Comparison of ENCODE assay signal across 16 cellular contexts in genomic region chr1:203691454-203691853, GRCh38.
DNase-seq lines count a peak whose midpoint lies in the region; ATAC-seq and TF ChIP-seq lines count a peak whose summit lies in the region.
"Had no signal": no experiment of that assay in that cellular context is flagged by ENCODE, and none has a peak within 500 bp of the region (broad histone marks: within the 10 kb centered on the region; RNA-seq: fewer than 3 reads in every experiment).

No MANE protein-coding gene starts in this region.

- TF ChIP-seq POLR2A in gastrocnemius medialis (IDR thresholded peaks at IDR 0.05): no peak

- peaks cover 12% of the 10 kb centered on the region for H3K36me3 ChIP-seq in CD8-positive, alpha-beta memory T cell (ENCODE audit: insufficient read depth, low read length)
- no peaks in the 10 kb centered on the region for H3K36me3 ChIP-seq in gastrocnemius medialis
- H3K36me3 ChIP-seq: Peyer's patch had no signal

- H3K4me1 ChIP-seq in CD8-positive, alpha-beta memory T cell (ENCODE audit: insufficient read depth, low read length): peaks cover 23% of the 10 kb centered on the region
- H3K4me1 ChIP-seq in gastrocnemius medialis: peaks cover 31 to 40% of the 10 kb centered on the region in 2 donors

- in situ Hi-C loops in gastrocnemius medialis (cut with MboI; ENCODE audit: low sequenced_read_pairs in 4 of 4): loop anchor here in 1 of 4 donors (5.0 kb wide), 1 partner anchor 64 kb away; the partner anchor contains the start of gene ATP2B4

- H3K27me3 ChIP-seq in CD8-positive, alpha-beta memory T cell (ENCODE audit: insufficient read depth, low read length, poor library complexity, severe bottlenecking): no peaks in the 10 kb centered on the region
- no peaks in the 10 kb centered on the region for H3K27me3 ChIP-seq in gastrocnemius medialis
- H3K27me3 ChIP-seq: BLaER1, Peyer's patch had no signal

- intact Hi-C loops in gastrocnemius medialis (cut with DNase I; ENCODE audit: low total_unique reads): no loop called here

- peaks cover 58 to 80% (median 79%) of the 10 kb centered on the region in 3 donors for H3K4me1 Mint-ChIP-seq in CD8-positive, alpha-beta memory T cell
- H3K4me1 Mint-ChIP-seq in T-cell: peaks cover 25 to 74% (median 67%) of the 10 kb centered on the region in 3 donors
- H3K4me1 Mint-ChIP-seq in activated naive CD8-positive, alpha-beta T cell treated with anti-CD3 and anti-CD28 coated beads for 36 hours: peaks cover 6% of the 10 kb centered on the region
- H3K4me1 Mint-ChIP-seq in activated naive CD4-positive, alpha-beta T cell treated with anti-CD3 and anti-CD28 coated beads, Interleukin-2, amount 10 ng/mL, durations not matched to agents 7 days and 5 days: peaks cover 20% of the 10 kb centered on the region

- no peak overlapping the region for H3K4me3 Mint-ChIP-seq in CD8-positive, alpha-beta memory T cell
- H3K4me3 Mint-ChIP-seq in T-cell: no peak overlapping the region
- H3K4me3 Mint-ChIP-seq in activated naive CD8-positive, alpha-beta T cell treated with anti-CD3 and anti-CD28 coated beads for 36 hours: no peak overlapping the region
- H3K4me3 Mint-ChIP-seq in activated naive CD4-positive, alpha-beta T cell treated with anti-CD3 and anti-CD28 coated beads, Interleukin-2, amount 10 ng/mL, durations not matched to agents 7 days and 5 days: no peak overlapping the region
- H3K4me3 Mint-ChIP-seq: stimulated activated naive CD8-positive, alpha-beta T cell treated with anti-CD3 and anti-CD28 coated beads, Interleukin-15, Interleukin-2, amounts not matched to agents 100 ng/mL and 50 ng/mL, for 24 hours; T-helper 1 cell treated with Interleukin-12 subunit alpha and Interleukin-12 subunit beta and Interleukin-4 antibody, amounts not matched to agents 30 μg/mL and 1 μg/mL, for 36 hours had no signal

- CTCF ChIA-PET in CD8-positive, alpha-beta memory T cell (lab: Charles Lee): interaction anchor here (1.0 to 4.1 kb wide), 4 partner anchors 9 to 188 kb away, joined by 3 to 20 read pairs (median 4); no protein-coding TSS in a partner anchor
- CTCF ChIA-PET in T-cell (lab: Charles Lee): interaction anchor here in 1 of 2 donors (1.0 to 1.2 kb wide), 2 partner anchors 10 to 66 kb away, joined by 3 read pairs; no protein-coding TSS in a partner anchor
- CTCF ChIA-PET in activated naive CD4-positive, alpha-beta T cell treated with anti-CD3 and anti-CD28 coated beads, Interleukin-2, amount 10 ng/mL, durations not matched to agents 7 days and 5 days (lab: Charles Lee): interaction anchor here (1.6 to 4.3 kb wide), 3 partner anchors 11 to 66 kb away, joined by 3 to 27 read pairs (median 6); no protein-coding TSS in a partner anchor

- no peaks in the 10 kb centered on the region for H3K9me3 ChIP-seq in CD8-positive, alpha-beta memory T cell (ENCODE audit: low read length)
- no peaks in the 10 kb centered on the region for H3K9me3 ChIP-seq in gastrocnemius medialis
- H3K9me3 ChIP-seq: BLaER1, Peyer's patch had no signal

- POLR2A ChIA-PET in CD8-positive, alpha-beta memory T cell (lab: Charles Lee): no interaction called here
- POLR2A ChIA-PET in T-cell (lab: Charles Lee): interaction anchor here in 1 of 2 donors (0.6 kb wide), 1 partner anchor 101 kb away, joined by 5 read pairs; no protein-coding TSS in a partner anchor

- H3K27ac ChIP-seq in CD8-positive, alpha-beta memory T cell (ENCODE audit: low read depth, low read length): no peak overlapping the region
- H3K27ac ChIP-seq in gastrocnemius medialis: peak overlapping the region; percentile 1 to 79 (median 52)
- H3K27ac ChIP-seq: BLaER1 had no signal

- TF ChIP-seq CTCF in fibroblast of pulmonary artery (IDR thresholded peaks at IDR 0.05; ENCODE audit: low read length, missing control alignments) (no peak), gastrocnemius medialis (IDR thresholded peaks at IDR 0.05 in 4 of 5, conservative IDR thresholded peaks at IDR 0.05 in 1 of 5) (no peak)

- H3K27me3 Mint-ChIP-seq in CD8-positive, alpha-beta memory T cell: no peaks in the 10 kb centered on the region
- no peaks in the 10 kb centered on the region for H3K27me3 Mint-ChIP-seq in T-cell
- no peaks in the 10 kb centered on the region for H3K27me3 Mint-ChIP-seq in activated naive CD8-positive, alpha-beta T cell treated with anti-CD3 and anti-CD28 coated beads for 36 hours
- no peaks in the 10 kb centered on the region for H3K27me3 Mint-ChIP-seq in activated naive CD4-positive, alpha-beta T cell treated with anti-CD3 and anti-CD28 coated beads, Interleukin-2, amount 10 ng/mL, durations not matched to agents 7 days and 5 days
- H3K27me3 Mint-ChIP-seq: stimulated activated naive CD8-positive, alpha-beta T cell treated with anti-CD3 and anti-CD28 coated beads, Interleukin-15, Interleukin-2, amounts not matched to agents 100 ng/mL and 50 ng/mL, for 24 hours had no signal

- DNase-seq in CD8-positive, alpha-beta memory T cell: no peak
- no peak for DNase-seq in T-cell
- peak; percentile 18 for DNase-seq in fibroblast of pulmonary artery (ENCODE audit: low read depth)
- DNase-seq in gastrocnemius medialis: no peak
- DNase-seq in hepatic stellate cell (ENCODE audit: low spot score): no peak
- no peak for DNase-seq in activated naive CD8-positive, alpha-beta T cell treated with anti-CD3 and anti-CD28 coated beads for 36 hours
- no peak for DNase-seq in activated CD4-positive, alpha-beta T cell treated with anti-CD3 and anti-CD28 coated beads, Interleukin-2, amount 50 U/mL, for 1 hour
- DNase-seq in activated naive CD4-positive, alpha-beta T cell treated with anti-CD3 and anti-CD28 coated beads, Interleukin-2, amount 10 ng/mL, durations not matched to agents 7 days and 5 days: no peak
- DNase-seq: activated CD4-positive, CD25-positive, alpha-beta regulatory T cell treated with anti-CD3 and anti-CD28 coated beads, Interleukin-2, amount 50 U/mL, for 72 hours; Karpas-422; NCI-H146; Peyer's patch; small intestine had no signal

- ATAC-seq in T-cell (replicated peaks in 1 of 4) (no peak), gastrocnemius medialis (no peak)

- H3K36me3 Mint-ChIP-seq in CD8-positive, alpha-beta memory T cell: peaks cover 3 to 55% (median 9%) of the 10 kb centered on the region in 3 donors
- H3K36me3 Mint-ChIP-seq in T-cell: peaks cover 35% of the 10 kb centered on the region
- no peaks in the 10 kb centered on the region for H3K36me3 Mint-ChIP-seq in activated naive CD8-positive, alpha-beta T cell treated with anti-CD3 and anti-CD28 coated beads for 36 hours
- H3K36me3 Mint-ChIP-seq in activated naive CD4-positive, alpha-beta T cell treated with anti-CD3 and anti-CD28 coated beads, Interleukin-2, amount 10 ng/mL, durations not matched to agents 7 days and 5 days: peaks cover 30% of the 10 kb centered on the region

- H3K27ac Mint-ChIP-seq in CD8-positive, alpha-beta memory T cell: peak overlapping the region in 7 of 8 donors; percentile 17 to 94 (median 61)
- peak overlapping the region; percentile 28 to 43 for H3K27ac Mint-ChIP-seq in T-cell
- no peak overlapping the region for H3K27ac Mint-ChIP-seq in activated naive CD8-positive, alpha-beta T cell treated with anti-CD3 and anti-CD28 coated beads for 36 hours
- no peak overlapping the region for H3K27ac Mint-ChIP-seq in activated naive CD4-positive, alpha-beta T cell treated with anti-CD3 and anti-CD28 coated beads, Interleukin-2, amount 10 ng/mL, durations not matched to agents 7 days and 5 days
- H3K27ac Mint-ChIP-seq: stimulated activated naive CD8-positive, alpha-beta T cell treated with anti-CD3 and anti-CD28 coated beads, Interleukin-15, Interleukin-2, amounts not matched to agents 100 ng/mL and 50 ng/mL, for 24 hours; T-helper 1 cell treated with Interleukin-12 subunit alpha and Interleukin-12 subunit beta and Interleukin-4 antibody, amounts not matched to agents 30 μg/mL and 1 μg/mL, for 36 hours had no signal

- H3K4me3 ChIP-seq in CD8-positive, alpha-beta memory T cell (ENCODE audit: low read length): no peak overlapping the region
- no peak overlapping the region for H3K4me3 ChIP-seq in fibroblast of pulmonary artery (replicated peaks; ENCODE audit: low read depth, low read length)
- no peak overlapping the region for H3K4me3 ChIP-seq in gastrocnemius medialis
- H3K4me3 ChIP-seq: BLaER1, Peyer's patch had no signal

- no peaks in the 10 kb centered on the region for H3K9me3 Mint-ChIP-seq in CD8-positive, alpha-beta memory T cell
- no peaks in the 10 kb centered on the region for H3K9me3 Mint-ChIP-seq in T-cell
- H3K9me3 Mint-ChIP-seq in activated naive CD8-positive, alpha-beta T cell treated with anti-CD3 and anti-CD28 coated beads for 36 hours: no peaks in the 10 kb centered on the region
- no peaks in the 10 kb centered on the region for H3K9me3 Mint-ChIP-seq in activated naive CD4-positive, alpha-beta T cell treated with anti-CD3 and anti-CD28 coated beads, Interleukin-2, amount 10 ng/mL, durations not matched to agents 7 days and 5 days
- H3K9me3 Mint-ChIP-seq: stimulated activated naive CD8-positive, alpha-beta T cell treated with anti-CD3 and anti-CD28 coated beads, Interleukin-15, Interleukin-2, amounts not matched to agents 100 ng/mL and 50 ng/mL, for 24 hours; T-helper 1 cell treated with Interleukin-12 subunit alpha and Interleukin-12 subunit beta and Interleukin-4 antibody, amounts not matched to agents 30 μg/mL and 1 μg/mL, for 36 hours had no signal

Comparison
In these comparisons a context has a peak if more than half of its experiments do, and no peak if none do; other contexts are left out.
1. H3K27ac Mint-ChIP-seq: peak in CD8-positive, alpha-beta memory T cell (7 of 8) and T-cell (2 of 2); none in activated naive CD8-positive, alpha-beta T cell treated with anti-CD3 and anti-CD28 coated beads for 36 hours (single experiment) and activated naive CD4-positive, alpha-beta T cell treated with anti-CD3 and anti-CD28 coated beads, Interleukin-2, amount 10 ng/mL, durations not matched to agents 7 days and 5 days (single experiment).